In genomic region chr1:99851850-99852454, GRCh38 we compare ENCODE assay signal across 13 cellular contexts. TPM values are rescaled to one million over a fixed set of nuclear protein-coding genes. Genes with fewer than 3 reads are reported as not detected.
DNase-seq lines count a peak whose midpoint lies in the region; ATAC-seq, FAIRE-seq and TF ChIP-seq lines count a peak whose summit lies in the region.
"Had no signal": no experiment of that assay in that cellular context is flagged by ENCODE, and none has a peak within 500 bp of the region (broad histone marks: within the 10 kb centered on the region; RNA-seq: fewer than 3 reads in every experiment).

No MANE protein-coding gene starts in this region.

- no TSS peak for BruUV-seq in K562 (replicated peaks; lab: Mats Ljungman, UMichigan)

- H3K4me2 ChIP-seq in K562 (ENCODE audit: insufficient read depth, low read length) = no peak overlapping the region

- TF ChIP-seq EP300 in K562 (IDR thresholded peaks at IDR 0.05; ENCODE audit: low read length) = no peak

- intact Hi-C loops in K562 (cut with micrococcal nuclease) = no loop called here
- intact Hi-C loops in thyroid gland (cut with DNase I) = no loop called here

- H3K27me3 ChIP-seq in ACC112 (ENCODE audit: insufficient read depth, low read length) (no peaks in the 10 kb centered on the region), K562 (ENCODE audit: control insufficient read depth in 2 of 2, insufficient read depth in 2 of 2, low read length in 2 of 2) (no peaks in the 10 kb centered on the region), thyroid gland (no peaks in the 10 kb centered on the region)

- H3K36me3 ChIP-seq in ACC112 (ENCODE audit: insufficient read depth, low read length) (no peaks in the 10 kb centered on the region), K562 (ENCODE audit: control insufficient read depth, insufficient read depth, low read length) (peaks cover 12% of the 10 kb centered on the region; the same call in 2 of the 3 replicates), thyroid gland (no peaks in the 10 kb centered on the region)

- FAIRE-seq in K562 (lab: Jason Lieb, UNC) = no peak

- TF ChIP-seq POLR2A in K562 (conservative IDR thresholded peaks at IDR 0.05) (no peak), thyroid gland (IDR thresholded peaks at IDR 0.05) (no peak)

- H2AFZ ChIP-seq in ACC112 (ENCODE audit: low read length, unreplicated experiment) = peak overlapping the region; percentile 30
- H2AFZ ChIP-seq in K562 (ENCODE audit: low read depth, low read length) = no peak overlapping the region

- no peaks in the 10 kb centered on the region for H3K9me1 ChIP-seq in K562 (ENCODE audit: control insufficient read depth, insufficient read depth, low read length)

- H3K4me1 ChIP-seq in ACC112 (ENCODE audit: control insufficient read depth, insufficient read depth, low read length, unreplicated experiment) (peaks cover 13% of the 10 kb centered on the region), K562 (replicated peaks in 1 of 2; ENCODE audit: control insufficient read depth in 2 of 2, insufficient read depth in 2 of 2, low read length in 2 of 2) (peaks cover 7 to 12% of the 10 kb centered on the region in 2 experiments; a peak in 4 of 5 replicates), thyroid gland (peaks cover 3 to 12% of the 10 kb centered on the region in 2 donors)

- peaks cover 0 to 3% (median 0%) of the 10 kb centered on the region in 9 donors for H3K9me3 Mint-ChIP-seq in naive thymus-derived CD8-positive, alpha-beta T cell
- H3K9me3 Mint-ChIP-seq: IgD-negative memory B cell had no signal

- H3K27ac Mint-ChIP-seq in naive thymus-derived CD8-positive, alpha-beta T cell = peak overlapping the region in 7 of 10 donors; percentile 3 to 86 (median 58)
- H3K27ac Mint-ChIP-seq: IgD-negative memory B cell had no signal

- peaks cover 3 to 34% (median 29%) of the 10 kb centered on the region in 3 donors for H3K36me3 Mint-ChIP-seq in naive thymus-derived CD8-positive, alpha-beta T cell

- CTCF ChIA-PET in K562 (lab: Yijun Ruan, JAX; ENCODE audit: low intra/inter-chr PET ratio) = no interaction called here

- no peaks in the 10 kb centered on the region for H3K79me2 ChIP-seq in ACC112 (ENCODE audit: control insufficient read depth, insufficient read depth, low read length, unreplicated experiment)
- peaks cover 22% of the 10 kb centered on the region for H3K79me2 ChIP-seq in K562 (ENCODE audit: control insufficient read depth, insufficient read depth, low read length)

- H3K27me3 Mint-ChIP-seq in naive thymus-derived CD8-positive, alpha-beta T cell = no peaks in the 10 kb centered on the region
- H3K27me3 Mint-ChIP-seq: IgD-negative memory B cell had no signal

- H3K9me3 ChIP-seq in K562 (replicated peaks; ENCODE audit: control insufficient read depth, insufficient read depth, low read depth, low read length) (no peaks in the 10 kb centered on the region), thyroid gland (no peaks in the 10 kb centered on the region)

- H3K27ac ChIP-seq in ACC112 (ENCODE audit: low read depth, low read length) (no peak overlapping the region), K562 (ENCODE audit: extremely low read depth, low read depth, low read length) (no peak overlapping the region), thyroid gland (peak overlapping the region in 1 of 3 donors; percentile 4)

- peak; percentile 35 for DNase-seq in G401 (ENCODE audit: low spot score)
- DNase-seq in K562 (ENCODE audit: extremely low read depth in 1 of 4, low spot score in 3 of 4) = no peak
- DNase-seq in naive thymus-derived CD8-positive, alpha-beta T cell = no peak
- DNase-seq in thyroid gland = no peak
- no peak for DNase-seq in ureter (ENCODE audit: low spot score)
- no peak for DNase-seq in NCI-H1105 treated with DMSO at 0.1 percent for 48 hours (lab: John Stamatoyannopoulos, UW)
- DNase-seq: DMS153, NCI-H2227 treated with DMSO at 0.1 percent for 48 hours, retina, SHP77 treated with DMSO at 0.1 percent for 48 hours had no signal

- H3K4me3 ChIP-seq in ACC112 (ENCODE audit: low read depth, low read length) (peak overlapping the region; percentile 89), K562 (no peak overlapping the region), thyroid gland (replicated peaks in 1 of 3) (no peak overlapping the region)

- peak overlapping the region in 9 of 10 donors; percentile 20 to 47 (median 31) for H3K4me3 Mint-ChIP-seq in naive thymus-derived CD8-positive, alpha-beta T cell

- H4K20me1 ChIP-seq in K562 (replicated peaks; ENCODE audit: control insufficient read depth, insufficient read depth, low read length) = no peaks in the 10 kb centered on the region

- ATAC-seq in K562 = no peak
- ATAC-seq in naive thymus-derived CD8-positive, alpha-beta T cell = no peak
- ATAC-seq in HG02981 (IDR thresholded peaks at IDR 0.05; ENCODE audit: unreplicated experiment) = no peak

- WGBS in K562 (ENCODE audit: insufficient coverage, low coverage, missing lambda C conversion rate) = 56% methylated on average over 4 of the region's 4 CpGs
- WGBS in thyroid gland, 2 donors = 89 to 91% methylated on average over 4 of the region's 4 CpGs

- no peak for TF ChIP-seq CTCF in K562 (IDR thresholded peaks at IDR 0.05 in 2 of 3, conservative IDR thresholded peaks at IDR 0.05 in 1 of 3; ENCODE audit: insufficient read depth in 2 of 3, low read depth in 1 of 3, low read length in 3 of 3)
- TF ChIP-seq CTCF in thyroid gland (IDR thresholded peaks at IDR 0.05) = no peak

- peaks cover 23 to 40% (median 30%) of the 10 kb centered on the region in 4 donors for H3K4me1 Mint-ChIP-seq in naive thymus-derived CD8-positive, alpha-beta T cell

- POLR2A ChIA-PET in K562 (lab: Yijun Ruan, JAX) = interaction anchor here (0.6 to 1.4 kb wide), 3 partner anchors 8 to 532 kb away, joined by 3 to 4 read pairs (median 4); no protein-coding TSS in a partner anchor
- POLR2A ChIA-PET in naive thymus-derived CD8-positive, alpha-beta T cell (lab: Charles Lee) = no interaction called here

- no peak for TF ChIP-seq RAD21 in K562 (CRISPR knock-in tag; conservative IDR thresholded peaks at IDR 0.05 in 1 of 2, IDR thresholded peaks at IDR 0.05 in 1 of 2)

- in situ Hi-C loops in G401 (cut with HindIII; ENCODE audit: low sequenced_read_pairs) = no loop called here
- in situ Hi-C loops in K562 (cut with MboI) = no loop called here

- H3K9ac ChIP-seq in K562 (ENCODE audit: insufficient read depth in 1 of 2, low read depth in 2 of 2, low read length in 2 of 2) = no peak overlapping the region

TF ChIP-seq in K562, 482 proteins besides CTCF, POLR2A, EP300 and RAD21:
- TF ChIP-seq NFE2 (IDR thresholded peaks at IDR 0.05; ENCODE audit: low read depth) = 0 out of 2 replicates have a peak, but pooled peaks have one; percentile 5
- TF ChIP-seq ZNF316 (IDR thresholded peaks at IDR 0.05) = peak; percentile 91
- peak; percentile 73 for TF ChIP-seq C11orf30 (IDR thresholded peaks at IDR 0.05; ENCODE audit: low read depth)
- TF ChIP-seq HOXB6 (CRISPR knock-in tag; IDR thresholded peaks at IDR 0.05; ENCODE audit: borderline replicate concordance) = no peak

RNA-seq across cellular contexts. Expression of gene AGL, which starts 1.8 kb away (rescaled TPM):
- 6.8 and 15.0 TPM in 2 replicates for total RNA-seq in G401 (2014; rRNA removed; shearing (Covaris generic))
- total RNA-seq in K562 (2011; cell fraction: chromatin; rRNA removed; ENCODE audit: low replicate concordance) = 8.5 and 34.7 TPM in 2 replicates
- 3.8 and 4.7 TPM in 2 replicates for total RNA-seq in K562 (2011; cell fraction: nucleolus; rRNA removed)
- total RNA-seq in K562 (2011; cell fraction: nucleoplasm; rRNA removed) = 8.9 and 12.0 TPM in 2 replicates
- total RNA-seq in K562 (2014; rRNA removed) (7.6 and 9.0 TPM in 2 replicates), K562 (2014; rRNA removed; fragmentation: Illumina TruSeq; extraction: Trizol) (20.4 and 23.1 TPM in 2 replicates), K562 (2015; rRNA removed; fragmentation: Illumina TruSeq; extraction: Trizol) (16.1 and 16.6 TPM in 2 replicates), K562 (2021) (18.3 and 18.9 TPM in 2 replicates), thyroid gland (10 to 100 TPM; 23.2 to 57.3 (median 34.7) TPM), ureter (26.4 TPM)
- polyA plus RNA-seq in K562 (2011; rRNA removed) (8.1 and 12.4 TPM in 2 replicates), K562 (2014; fragmentation: Illumina TruSeq; extraction: Trizol) (11.7 and 13.7 TPM in 2 replicates), K562 (2014; fragmentation: Nextera tagmentation; extraction: Ambion mirVana) (1 to 10 TPM; 6.3 to 6.5 TPM), K562 (2014; rRNA removed) (6.3 and 6.7 TPM in 2 replicates)
- 2.2 and 3.9 TPM in 2 replicates for polyA plus RNA-seq in K562 (2011; cell fraction: cytosol; rRNA removed)
- 7.1 and 8.6 TPM in 2 replicates for polyA plus RNA-seq in K562 (2011; cell fraction: nucleus; rRNA removed)
- 11.3 and 12.1 TPM in 2 replicates for polyA plus RNA-seq in K562 (2012)
- polyA minus RNA-seq in K562 (2011; rRNA and poly(A)+ RNA removed) = 41.7 and 42.8 TPM in 2 replicates
- 17.7 and 20.5 TPM in 2 replicates for polyA minus RNA-seq in K562 (2011; cell fraction: cytosol; rRNA and poly(A)+ RNA removed)
- 8.1 and 12.4 TPM in 2 replicates for polyA minus RNA-seq in K562 (2011; cell fraction: nucleus; rRNA and poly(A)+ RNA removed)
- total RNA-seq in naive thymus-derived CD8-positive, alpha-beta T cell = 10 to 100 TPM; 18.2 to 20.0 TPM
- polyA plus RNA-seq in naive thymus-derived CD8-positive, alpha-beta T cell = 10 to 100 TPM in 2 of 3 donors, 1 to 10 TPM in 1; 9.8 to 11.8 (median 11.6) TPM
